ENCODE assay signal across 8 cellular contexts in the genomic region with DNA sequence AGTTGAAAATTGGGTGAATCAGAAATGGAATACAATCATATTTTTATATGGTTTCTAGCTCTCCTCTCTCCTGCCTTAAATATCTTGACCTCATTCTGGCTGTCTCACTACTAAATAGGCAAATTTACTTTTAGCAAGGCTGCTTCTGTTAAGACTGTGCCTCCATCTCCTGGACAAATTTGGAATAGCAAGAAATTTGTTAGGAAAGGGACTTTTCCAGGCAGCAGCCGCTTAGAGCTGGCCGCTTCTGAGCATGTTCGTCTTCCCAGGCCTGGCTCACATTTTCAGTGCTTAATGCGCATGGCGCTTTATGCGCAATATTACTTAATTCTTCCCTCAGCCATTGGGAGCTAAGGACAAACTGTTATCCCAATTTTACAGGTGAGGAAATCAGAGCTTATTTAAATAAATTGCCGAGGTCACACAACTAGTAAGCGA. TPM values are rescaled to one million over a fixed set of nuclear protein-coding genes. Genes with fewer than 3 reads are reported as not detected.
DNase-seq lines count a peak whose midpoint lies in the region; ATAC-seq, FAIRE-seq and TF ChIP-seq lines count a peak whose summit lies in the region.

No MANE protein-coding gene starts in this region.

- H3K36me3 Mint-ChIP-seq in nephron progenitor cell (ENCODE audit: low read depth) = peaks cover 18% of the 10 kb centered on the region

- no peaks in the 10 kb centered on the region for H3K27me3 ChIP-seq in foreskin keratinocyte

- ATAC-seq in foreskin keratinocyte (peak; percentile 24), HG02938 (IDR thresholded peaks at IDR 0.05; ENCODE audit: unreplicated experiment) (no peak), GM19328 (IDR thresholded peaks at IDR 0.05; ENCODE audit: unreplicated experiment) (no peak)

- H3K27ac ChIP-seq in foreskin keratinocyte = peak overlapping the region; percentile 45

- H3K27me3 Mint-ChIP-seq in nephron progenitor cell (ENCODE audit: low read depth, poor library complexity) = peaks cover 17% of the 10 kb centered on the region

- DNase-seq in DMS153 (lab: John Stamatoyannopoulos, UW) (peak; percentile 80), HTR-8/SVneo (ENCODE audit: insufficient read length, low spot score) (peak; percentile 64), NOMO-1 (lab: John Stamatoyannopoulos, UW; ENCODE audit: unreplicated experiment in 2 of 2) (peak; percentile 52 to 66), foreskin keratinocyte (peak; percentile 55 to 79), nephron progenitor cell (peak; percentile 55)
- DNase-seq in activated gamma-delta T cell treated with anti-CD3 and anti-CD28 coated beads, Interleukin-2, amount 50 U/mL, for 16 hours (ENCODE audit: low read depth) = peak; percentile 13

- H3K4me1 ChIP-seq in foreskin keratinocyte = peaks cover 12% of the 10 kb centered on the region

- H3K27ac Mint-ChIP-seq in nephron progenitor cell = no peak overlapping the region

- peaks cover 37% of the 10 kb centered on the region for H3K4me1 Mint-ChIP-seq in nephron progenitor cell

- peak; percentile 4 for FAIRE-seq in HTR-8/SVneo (lab: Jason Lieb, UNC)

- no peaks in the 10 kb centered on the region for H3K9me3 Mint-ChIP-seq in nephron progenitor cell

- peak overlapping the region; percentile 67 for H3K4me3 Mint-ChIP-seq in nephron progenitor cell

- TF ChIP-seq CTCF in foreskin keratinocyte (conservative IDR thresholded peaks at IDR 0.05) (peak; percentile 98), nephron progenitor cell (IDR thresholded peaks at IDR 0.05) (peak; percentile 86)

RNA-seq across cellular contexts. Expression of gene PEX26, which starts 1.7 kb away (rescaled TPM):
- 25.7 and 29.1 TPM in 2 replicates for total RNA-seq in foreskin keratinocyte
- 10.7 and 11.5 TPM in 2 replicates for polyA plus RNA-seq in foreskin keratinocyte

RNA-seq across cellular contexts. Expression of gene TUBA8, which starts 34.5 kb away (rescaled TPM):
- total RNA-seq in foreskin keratinocyte = 0.32 and 0.34 TPM in 2 replicates
- 0.45 TPM in 2 replicates for polyA plus RNA-seq in foreskin keratinocyte

RNA-seq across cellular contexts. Expression of gene MICAL3, which starts 51.7 kb away (rescaled TPM):
- 59.6 and 68.0 TPM in 2 replicates for total RNA-seq in foreskin keratinocyte
- 5.3 and 7.0 TPM in 2 replicates for polyA plus RNA-seq in foreskin keratinocyte

Comparison
In these comparisons a context has a peak if more than half of its experiments do, and no peak if none do; other contexts are left out.
1. DNase-seq: peak in every context shown above with its lines; median percentile 80 in DMS153; 67 in foreskin keratinocyte; 64 in HTR-8/SVneo; 59 in NOMO-1; 55 in nephron progenitor cell; 13 in activated gamma-delta T cell treated with anti-CD3 and anti-CD28 coated beads, Interleukin-2, amount 50 U/mL, for 16 hours.